ENCODE assay signal across 1 cellular context in genomic region chr22:41397143-41397811, GRCh38.
TF ChIP-seq lines count a peak whose summit lies in the region.

No MANE protein-coding gene starts in this region.

TF ChIP-seq in HepG2, 621 proteins besides CTCF, POLR2A, EP300 and RAD21 (continues in another document):
- 0 out of 2 replicates have a peak, but pooled peaks have one; percentile 35 for TF ChIP-seq TARDBP (CRISPR knock-in tag; IDR thresholded peaks at IDR 0.05)
- peak; percentile 73 for TF ChIP-seq TBX2 (CRISPR knock-in tag; IDR thresholded peaks at IDR 0.05; ENCODE audit: borderline replicate concordance)
- TF ChIP-seq RXRA (CRISPR knock-in tag; IDR thresholded peaks at IDR 0.05): peak; percentile 94
- TF ChIP-seq, protein P1, sequence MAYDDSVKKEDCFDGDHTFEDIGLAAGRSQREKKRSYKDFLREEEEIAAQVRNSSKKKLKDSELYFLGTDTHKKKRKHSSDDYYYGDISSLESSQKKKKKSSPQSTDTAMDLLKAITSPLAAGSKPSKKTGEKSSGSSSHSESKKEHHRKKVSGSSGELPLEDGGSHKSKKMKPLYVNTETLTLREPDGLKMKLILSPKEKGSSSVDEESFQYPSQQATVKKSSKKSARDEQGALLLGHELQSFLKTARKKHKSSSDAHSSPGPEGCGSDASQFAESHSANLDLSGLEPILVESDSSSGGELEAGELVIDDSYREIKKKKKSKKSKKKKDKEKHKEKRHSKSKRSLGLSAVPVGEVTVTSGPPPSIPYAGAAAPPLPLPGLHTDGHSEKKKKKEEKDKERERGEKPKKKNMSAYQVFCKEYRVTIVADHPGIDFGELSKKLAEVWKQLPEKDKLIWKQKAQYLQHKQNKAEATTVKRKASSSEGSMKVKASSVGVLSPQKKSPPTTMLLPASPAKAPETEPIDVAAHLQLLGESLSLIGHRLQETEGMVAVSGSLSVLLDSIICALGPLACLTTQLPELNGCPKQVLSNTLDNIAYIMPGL (CRISPR knock-in tag; IDR thresholded peaks at IDR 0.05; ENCODE audit: borderline replicate concordance in 1 of 2, low read depth in 1 of 2): peak in 1 of 2 experiments; percentile 50; a peak in 1 of 4 replicates
- TF ChIP-seq HOXD1 (CRISPR knock-in tag; IDR thresholded peaks at IDR 0.05): no peak
- peak; percentile 59 for TF ChIP-seq HMG20A (CRISPR knock-in tag; IDR thresholded peaks at IDR 0.05; ENCODE audit: borderline replicate concordance)
- TF ChIP-seq ZNF263 (CRISPR knock-in tag; IDR thresholded peaks at IDR 0.05): no peak
- 0 out of 2 replicates have a peak, but pooled peaks have one; percentile 39 for TF ChIP-seq PRMT3 (CRISPR knock-in tag; IDR thresholded peaks at IDR 0.05; ENCODE audit: borderline replicate concordance, low read depth)
- TF ChIP-seq, protein P2, sequence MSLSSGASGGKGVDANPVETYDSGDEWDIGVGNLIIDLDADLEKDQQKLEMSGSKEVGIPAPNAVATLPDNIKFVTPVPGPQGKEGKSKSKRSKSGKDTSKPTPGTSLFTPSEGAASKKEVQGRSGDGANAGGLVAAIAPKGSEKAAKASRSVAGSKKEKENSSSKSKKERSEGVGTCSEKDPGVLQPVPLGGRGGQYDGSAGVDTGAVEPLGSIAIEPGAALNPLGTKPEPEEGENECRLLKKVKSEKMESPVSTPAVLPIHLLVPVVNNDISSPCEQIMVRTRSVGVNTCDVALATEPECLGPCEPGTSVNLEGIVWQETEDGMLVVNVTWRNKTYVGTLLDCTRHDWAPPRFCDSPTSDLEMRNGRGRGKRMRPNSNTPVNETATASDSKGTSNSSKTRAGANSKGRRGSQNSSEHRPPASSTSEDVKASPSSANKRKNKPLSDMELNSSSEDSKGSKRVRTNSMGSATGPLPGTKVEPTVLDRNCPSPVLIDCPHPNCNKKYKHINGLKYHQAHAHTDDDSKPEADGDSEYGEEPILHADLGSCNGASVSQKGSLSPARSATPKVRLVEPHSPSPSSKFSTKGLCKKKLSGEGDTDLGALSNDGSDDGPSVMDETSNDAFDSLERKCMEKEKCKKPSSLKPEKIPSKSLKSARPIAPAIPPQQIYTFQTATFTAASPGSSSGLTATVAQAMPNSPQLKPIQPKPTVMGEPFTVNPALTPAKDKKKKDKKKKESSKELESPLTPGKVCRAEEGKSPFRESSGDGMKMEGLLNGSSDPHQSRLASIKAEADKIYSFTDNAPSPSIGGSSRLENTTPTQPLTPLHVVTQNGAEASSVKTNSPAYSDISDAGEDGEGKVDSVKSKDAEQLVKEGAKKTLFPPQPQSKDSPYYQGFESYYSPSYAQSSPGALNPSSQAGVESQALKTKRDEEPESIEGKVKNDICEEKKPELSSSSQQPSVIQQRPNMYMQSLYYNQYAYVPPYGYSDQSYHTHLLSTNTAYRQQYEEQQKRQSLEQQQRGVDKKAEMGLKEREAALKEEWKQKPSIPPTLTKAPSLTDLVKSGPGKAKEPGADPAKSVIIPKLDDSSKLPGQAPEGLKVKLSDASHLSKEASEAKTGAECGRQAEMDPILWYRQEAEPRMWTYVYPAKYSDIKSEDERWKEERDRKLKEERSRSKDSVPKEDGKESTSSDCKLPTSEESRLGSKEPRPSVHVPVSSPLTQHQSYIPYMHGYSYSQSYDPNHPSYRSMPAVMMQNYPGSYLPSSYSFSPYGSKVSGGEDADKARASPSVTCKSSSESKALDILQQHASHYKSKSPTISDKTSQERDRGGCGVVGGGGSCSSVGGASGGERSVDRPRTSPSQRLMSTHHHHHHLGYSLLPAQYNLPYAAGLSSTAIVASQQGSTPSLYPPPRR (CRISPR knock-in tag; IDR thresholded peaks at IDR 0.05; ENCODE audit: borderline replicate concordance): peak; percentile 88; the same call in 1 of the 2 replicates
- TF ChIP-seq POLR2G (IDR thresholded peaks at IDR 0.05; ENCODE audit: low read depth, low read length): peak; percentile 50
- peak; percentile 37; the same call in 1 of the 2 replicates for TF ChIP-seq ZFY (CRISPR knock-in tag; IDR thresholded peaks at IDR 0.05)
- TF ChIP-seq ZNF614 (CRISPR knock-in tag; IDR thresholded peaks at IDR 0.05; ENCODE audit: borderline replicate concordance): peak; percentile 46; the same call in 1 of the 2 replicates
- peak; percentile 81 for TF ChIP-seq TEAD3 (CRISPR knock-in tag; optimal IDR thresholded peaks at IDR 0.05; ENCODE audit: borderline replicate concordance)
- TF ChIP-seq NR2C2 (CRISPR knock-in tag; IDR thresholded peaks at IDR 0.05; ENCODE audit: borderline replicate concordance): peak; percentile 84
- peak; percentile 76 for TF ChIP-seq UBTF (CRISPR knock-in tag; IDR thresholded peaks at IDR 0.05)
- TF ChIP-seq MTA1 (CRISPR knock-in tag; IDR thresholded peaks at IDR 0.05; ENCODE audit: borderline replicate concordance): peak; percentile 92
- TF ChIP-seq ASH2L (IDR thresholded peaks at IDR 0.05; ENCODE audit: insufficient read length, low read depth, low read length): peak; percentile 59
- TF ChIP-seq, protein P3, sequence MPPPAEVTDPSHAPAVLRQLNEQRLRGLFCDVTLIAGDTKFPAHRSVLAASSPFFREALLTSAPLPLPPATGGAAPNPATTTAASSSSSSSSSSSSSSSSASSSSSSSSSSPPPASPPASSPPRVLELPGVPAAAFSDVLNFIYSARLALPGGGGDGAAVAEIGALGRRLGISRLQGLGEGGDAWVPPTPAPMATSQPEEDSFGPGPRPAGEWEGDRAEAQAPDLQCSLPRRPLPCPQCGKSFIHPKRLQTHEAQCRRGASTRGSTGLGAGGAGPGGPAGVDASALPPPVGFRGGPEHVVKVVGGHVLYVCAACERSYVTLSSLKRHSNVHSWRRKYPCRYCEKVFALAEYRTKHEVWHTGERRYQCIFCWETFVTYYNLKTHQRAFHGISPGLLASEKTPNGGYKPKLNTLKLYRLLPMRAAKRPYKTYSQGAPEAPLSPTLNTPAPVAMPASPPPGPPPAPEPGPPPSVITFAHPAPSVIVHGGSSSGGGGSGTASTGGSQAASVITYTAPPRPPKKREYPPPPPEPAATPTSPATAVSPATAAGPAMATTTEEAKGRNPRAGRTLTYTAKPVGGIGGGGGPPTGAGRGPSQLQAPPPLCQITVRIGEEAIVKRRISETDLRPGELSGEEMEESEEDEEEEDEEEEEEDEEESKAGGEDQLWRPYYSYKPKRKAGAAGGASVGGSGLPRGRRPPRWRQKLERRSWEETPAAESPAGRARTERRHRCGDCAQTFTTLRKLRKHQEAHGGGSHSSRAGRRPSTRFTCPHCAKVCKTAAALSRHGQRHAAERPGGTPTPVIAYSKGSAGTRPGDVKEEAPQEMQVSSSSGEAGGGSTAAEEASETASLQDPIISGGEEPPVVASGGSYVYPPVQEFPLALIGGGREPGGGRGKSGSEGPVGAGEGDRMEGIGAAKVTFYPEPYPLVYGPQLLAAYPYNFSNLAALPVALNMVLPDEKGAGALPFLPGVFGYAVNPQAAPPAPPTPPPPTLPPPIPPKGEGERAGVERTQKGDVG (CRISPR knock-in tag; IDR thresholded peaks at IDR 0.05; ENCODE audit: borderline replicate concordance): 0 out of 2 replicates have a peak, but pooled peaks have one; percentile 45
- no peak for TF ChIP-seq ZNF234 (CRISPR knock-in tag; conservative IDR thresholded peaks at IDR 0.05)
- no peak for TF ChIP-seq MTF1 (CRISPR knock-in tag; IDR thresholded peaks at IDR 0.05)
- peak; percentile 39; the same call in 1 of the 2 replicates for TF ChIP-seq ZNF772 (CRISPR knock-in tag; IDR thresholded peaks at IDR 0.05)
- peak; percentile 58; the same call in 1 of the 2 replicates for TF ChIP-seq TFE3 (CRISPR knock-in tag; IDR thresholded peaks at IDR 0.05)
- peak; percentile 71 for TF ChIP-seq ZNF883 (CRISPR knock-in tag; IDR thresholded peaks at IDR 0.05; ENCODE audit: not compliant biosample characterization)
- peak; percentile 65; the same call in 1 of the 2 replicates for TF ChIP-seq ZNF264 (CRISPR knock-in tag; IDR thresholded peaks at IDR 0.05)
- peak; percentile 96 for TF ChIP-seq PAXIP1 (CRISPR knock-in tag; conservative IDR thresholded peaks at IDR 0.05)
- TF ChIP-seq ESRRA (CRISPR knock-in tag; IDR thresholded peaks at IDR 0.05; ENCODE audit: low read depth): peak; percentile 85
- peak; percentile 69; the same call in 1 of the 2 replicates for TF ChIP-seq SOX5 (CRISPR knock-in tag; IDR thresholded peaks at IDR 0.05; ENCODE audit: borderline replicate concordance)
- TF ChIP-seq, protein P4, sequence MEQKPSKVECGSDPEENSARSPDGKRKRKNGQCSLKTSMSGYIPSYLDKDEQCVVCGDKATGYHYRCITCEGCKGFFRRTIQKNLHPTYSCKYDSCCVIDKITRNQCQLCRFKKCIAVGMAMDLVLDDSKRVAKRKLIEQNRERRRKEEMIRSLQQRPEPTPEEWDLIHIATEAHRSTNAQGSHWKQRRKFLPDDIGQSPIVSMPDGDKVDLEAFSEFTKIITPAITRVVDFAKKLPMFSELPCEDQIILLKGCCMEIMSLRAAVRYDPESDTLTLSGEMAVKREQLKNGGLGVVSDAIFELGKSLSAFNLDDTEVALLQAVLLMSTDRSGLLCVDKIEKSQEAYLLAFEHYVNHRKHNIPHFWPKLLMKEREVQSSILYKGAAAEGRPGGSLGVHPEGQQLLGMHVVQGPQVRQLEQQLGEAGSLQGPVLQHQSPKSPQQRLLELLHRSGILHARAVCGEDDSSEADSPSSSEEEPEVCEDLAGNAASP (CRISPR knock-in tag; IDR thresholded peaks at IDR 0.05; ENCODE audit: borderline replicate concordance): peak; percentile 95
- 0 out of 2 replicates have a peak, but pooled peaks have one; percentile 34 for TF ChIP-seq ZNF337 (CRISPR knock-in tag; IDR thresholded peaks at IDR 0.05; ENCODE audit: borderline replicate concordance, low read depth)
- peak; percentile 17; the same call in 1 of the 2 replicates for TF ChIP-seq TFAP4 (IDR thresholded peaks at IDR 0.05; ENCODE audit: borderline replicate concordance, low read depth)
- 0 out of 2 replicates have a peak, but pooled peaks have one; percentile 45 for TF ChIP-seq ISL2 (CRISPR knock-in tag; IDR thresholded peaks at IDR 0.05)
- TF ChIP-seq RFX1 (IDR thresholded peaks at IDR 0.05): no peak
- TF ChIP-seq, protein P5, sequence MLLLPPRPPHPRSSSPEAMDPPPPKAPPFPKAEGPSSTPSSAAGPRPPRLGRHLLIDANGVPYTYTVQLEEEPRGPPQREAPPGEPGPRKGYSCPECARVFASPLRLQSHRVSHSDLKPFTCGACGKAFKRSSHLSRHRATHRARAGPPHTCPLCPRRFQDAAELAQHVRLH (CRISPR knock-in tag; IDR thresholded peaks at IDR 0.05; ENCODE audit: borderline replicate concordance, low read depth): peak; percentile 58; the same call in 1 of the 2 replicates
- peak; percentile 87 for TF ChIP-seq ZNF878 (CRISPR knock-in tag; IDR thresholded peaks at IDR 0.05)
- TF ChIP-seq ZNF674 (CRISPR knock-in tag; IDR thresholded peaks at IDR 0.05; ENCODE audit: low read depth): no peak
- peak; percentile 17; the same call in 1 of the 2 replicates for TF ChIP-seq ZNF441 (CRISPR knock-in tag; IDR thresholded peaks at IDR 0.05; ENCODE audit: borderline replicate concordance)
- TF ChIP-seq PHF5A (CRISPR knock-in tag; IDR thresholded peaks at IDR 0.05; ENCODE audit: low read depth, unreplicated experiment): peak; percentile 55
- TF ChIP-seq FOXC1 (CRISPR knock-in tag; IDR thresholded peaks at IDR 0.05; ENCODE audit: borderline replicate concordance): no peak
- peak; percentile 50; the same call in 1 of the 2 replicates for TF ChIP-seq ZMYM2 (CRISPR knock-in tag; IDR thresholded peaks at IDR 0.05)
